In genomic region chr1:78651247-78651646, GRCh38 we compare ENCODE assay signal across 9 cellular contexts. TPM values are rescaled to one million over a fixed set of nuclear protein-coding genes. Genes with fewer than 3 reads are reported as not detected.
A peak's percentile ranks its signal among the peaks of the same experiment; 100 is the strongest.
DNase-seq lines count a peak whose midpoint lies in the region; ATAC-seq and TF ChIP-seq lines count a peak whose summit lies in the region.
"Had no signal": no experiment of that assay in that cellular context is flagged by ENCODE, and none has a peak within 500 bp of the region (broad histone marks: within the 10 kb centered on the region; RNA-seq: fewer than 3 reads in every experiment).

No MANE protein-coding gene starts in this region.

- no peak for TF ChIP-seq POLR2A in Peyer's patch (IDR thresholded peaks at IDR 0.05)

- H3K36me3 ChIP-seq in Peyer's patch = no peaks in the 10 kb centered on the region
- no peaks in the 10 kb centered on the region for H3K36me3 ChIP-seq in esophagus (ENCODE audit: control insufficient read depth in 2 of 2, insufficient read depth in 2 of 2, low read length in 1 of 2)

- TF ChIP-seq CTCF in Peyer's patch (IDR thresholded peaks at IDR 0.05) = no peak

- H3K27me3 ChIP-seq in Peyer's patch (no peaks in the 10 kb centered on the region), esophagus (ENCODE audit: control insufficient read depth in 1 of 2, insufficient read depth in 2 of 2, low read length in 2 of 2) (no peaks in the 10 kb centered on the region)

- H3K4me1 ChIP-seq in Peyer's patch (peaks cover 0 to 4% (median 0%) of the 10 kb centered on the region in 4 donors), esophagus (ENCODE audit: control insufficient read depth in 2 of 2, insufficient read depth in 2 of 2, low read length in 1 of 2) (no peaks in the 10 kb centered on the region)

- WGBS in esophagus, 2 donors = 64 to 71% methylated on average over 12 of the region's 12 CpGs

- H3K9me3 ChIP-seq in Peyer's patch = no peaks in the 10 kb centered on the region
- H3K9me3 ChIP-seq in esophagus (ENCODE audit: control insufficient read depth in 2 of 2, insufficient read depth in 1 of 2, low read depth in 1 of 2, low read length in 1 of 2) = peaks cover 0 to 2% of the 10 kb centered on the region in 2 donors

- no peak for ATAC-seq in HG03439 (IDR thresholded peaks at IDR 0.05; ENCODE audit: unreplicated experiment)
- ATAC-seq in HG02973 (IDR thresholded peaks at IDR 0.05; ENCODE audit: unreplicated experiment) = no peak

- H3K27ac ChIP-seq in Peyer's patch (peak overlapping the region in 2 of 4 donors; percentile 59 to 63), esophagus (ENCODE audit: low read depth in 2 of 2, low read length in 1 of 2) (no peak overlapping the region)
- H3K27ac ChIP-seq: C4-2B had no signal

- peak overlapping the region; percentile 5 to 42 (median 36) for H3K4me3 ChIP-seq in Peyer's patch
- H3K4me3 ChIP-seq in esophagus (ENCODE audit: low read depth in 1 of 2, low read length in 2 of 2) = peak overlapping the region; percentile 10 to 23

- peak; percentile 57 for DNase-seq in activated CD8-positive, alpha-beta memory T cell treated with anti-CD3 and anti-CD28 coated beads, Interleukin-2, amount 50 U/mL, for 48 hours
- DNase-seq in activated CD8-positive, alpha-beta memory T cell treated with anti-CD3 and anti-CD28 coated beads, Interleukin-2, amount 50 U/mL, for 4 hours = no peak
- DNase-seq in Peyer's patch (peak in 2 of 3 donors; percentile 33 to 46), DMS114 treated with DMSO at 0.1 percent for 48 hours (lab: John Stamatoyannopoulos, UW; ENCODE audit: unreplicated experiment) (no peak)
- peak; percentile 37 for DNase-seq in stimulated activated CD8-positive, alpha-beta memory T cell treated with anti-CD3 and anti-CD28 coated beads, Interleukin-4, amount 100 ng/mL, for 48 hours

RNA-seq across cellular contexts. Expression of gene IFI44, which starts 1.6 kb away (rescaled TPM):
- 10 to 100 TPM in 3 of 4 donors, 1 to 10 TPM in 1; 3.9 to 67.7 (median 12.4) TPM for total RNA-seq in Peyer's patch
- polyA plus RNA-seq in esophagus = 10 to 100 TPM in 1 of 2 donors, 1 to 10 TPM in 1; 6.8 to 20.0 TPM

RNA-seq across cellular contexts. Expression of gene IFI44L, which starts 31.0 kb away (rescaled TPM):
- 10 to 100 TPM in 1 of 4 donors, 1 to 10 TPM in 2, under 1 TPM in 1; 0.38 to 11.6 (median 2.9) TPM for total RNA-seq in Peyer's patch
- under 1 TPM; 0.41 to 0.59 TPM for polyA plus RNA-seq in esophagus

Comparison
In these comparisons a context has a peak if more than half of its experiments do, and no peak if none do; other contexts are left out.
1. DNase-seq: peak in activated CD8-positive, alpha-beta memory T cell treated with anti-CD3 and anti-CD28 coated beads, Interleukin-2, amount 50 U/mL, for 48 hours (single experiment), Peyer's patch (2 of 3) and stimulated activated CD8-positive, alpha-beta memory T cell treated with anti-CD3 and anti-CD28 coated beads, Interleukin-4, amount 100 ng/mL, for 48 hours (single experiment); none in activated CD8-positive, alpha-beta memory T cell treated with anti-CD3 and anti-CD28 coated beads, Interleukin-2, amount 50 U/mL, for 4 hours (single experiment) and DMS114 treated with DMSO at 0.1 percent for 48 hours (single experiment).